17 cellular contexts compared by ENCODE assay signal in the genomic region with DNA sequence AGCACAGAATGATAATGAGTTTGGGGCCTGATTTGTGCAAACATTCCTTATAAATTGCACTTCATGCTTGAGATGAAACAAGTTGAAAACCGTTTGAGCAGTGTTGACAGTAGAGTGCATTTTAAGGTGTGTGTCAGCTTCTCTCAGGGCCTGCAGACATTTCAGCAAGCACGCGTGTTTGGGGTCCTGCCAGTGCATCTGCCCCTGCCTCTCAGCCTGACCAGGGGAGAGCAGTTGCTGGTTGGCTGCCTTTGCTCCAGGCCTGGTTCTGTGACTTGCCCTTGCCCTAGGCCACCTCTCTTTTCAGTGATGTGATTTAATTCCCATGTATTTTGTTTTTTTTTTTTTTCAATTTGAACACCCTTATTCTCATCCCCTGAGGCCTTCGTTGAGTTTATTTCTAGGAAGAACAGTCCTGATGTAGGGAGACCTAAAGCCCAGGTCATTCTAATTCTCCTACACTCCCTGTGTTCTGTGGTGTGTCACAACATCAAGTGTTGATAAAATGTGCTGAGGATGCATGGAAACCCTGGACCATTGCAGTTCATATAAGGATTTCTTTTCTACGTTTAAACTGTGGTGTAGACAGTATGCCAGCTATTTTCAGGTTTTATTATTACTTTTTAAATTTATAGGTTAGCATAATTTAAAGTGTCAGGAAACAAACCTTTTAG. TPM values are rescaled to one million over a fixed set of nuclear protein-coding genes. Genes with fewer than 3 reads are reported as not detected.
DNase-seq lines count a peak whose midpoint lies in the region; TF ChIP-seq lines count a peak whose summit lies in the region.
"Had no signal": no experiment of that assay in that cellular context is flagged by ENCODE, and none has a peak within 500 bp of the region (broad histone marks: within the 10 kb centered on the region; RNA-seq: fewer than 3 reads in every experiment).

No MANE protein-coding gene starts in this region.

- peaks cover 32% of the 10 kb centered on the region for H3K36me3 Mint-ChIP-seq in activated naive CD4-positive, alpha-beta T cell treated with anti-CD3 and anti-CD28 coated beads, Interleukin-2, amount 10 ng/mL, durations not matched to agents 7 days and 5 days

- CTCF ChIA-PET in activated naive CD4-positive, alpha-beta T cell treated with anti-CD3 and anti-CD28 coated beads, Interleukin-2, amount 10 ng/mL, durations not matched to agents 7 days and 5 days (lab: Charles Lee), result interaction anchor here (0.7 kb wide), 1 partner anchor 214 kb away, joined by 3 read pairs; no protein-coding TSS in a partner anchor

- intact Hi-C loops in thyroid gland (cut with DNase I), result no loop called here

- H3K4me3 ChIP-seq in Karpas-422 (ENCODE audit: low read length) (no peak overlapping the region), thyroid gland (replicated peaks in 1 of 3) (no peak overlapping the region)
- H3K4me3 ChIP-seq: lower lobe of right lung had no signal

- H3K27me3 ChIP-seq in Karpas-422 (ENCODE audit: low read length), result no peaks in the 10 kb centered on the region
- no peaks in the 10 kb centered on the region for H3K27me3 ChIP-seq in thyroid gland

- no peak for DNase-seq in activated naive CD4-positive, alpha-beta T cell treated with anti-CD3 and anti-CD28 coated beads, Interleukin-2, amount 10 ng/mL, durations not matched to agents 7 days and 5 days
- DNase-seq in activated naive CD4-positive, alpha-beta T cell treated with Interleukin-2 at 50 U/mL for 16 hours, result no peak
- no peak for DNase-seq in Karpas-422
- peak; percentile 51 for DNase-seq in mesenteric fat pad (ENCODE audit: low spot score)
- DNase-seq in thyroid gland, result peak in 1 of 2 donors; percentile 40
- no peak for DNase-seq in DMS153 treated with DMSO at 0.1 percent for 48 hours (lab: John Stamatoyannopoulos, UW; ENCODE audit: unreplicated experiment)
- DNase-seq in UCSD-AML1 (lab: John Stamatoyannopoulos, UW; ENCODE audit: unreplicated experiment), result no peak
- DNase-seq: activated gamma-delta T cell; effector memory CD4-positive, alpha-beta T cell; kidney; lower lobe of right lung; NCI-H1930; NCI-H226; right cardiac atrium; RPMI8226; T-helper 9 cell had no signal

- H3K9me3 ChIP-seq in Karpas-422 (ENCODE audit: low read length), result no peaks in the 10 kb centered on the region
- H3K9me3 ChIP-seq in thyroid gland, result no peaks in the 10 kb centered on the region
- H3K9me3 ChIP-seq: lower lobe of right lung had no signal

- peaks cover 11% of the 10 kb centered on the region; the same call in 1 of the 2 replicates for H3K79me2 ChIP-seq in Karpas-422 (ENCODE audit: low read length)

- WGBS in thyroid gland, 2 donors, result 44 to 73% methylated on average over 5 of the region's 5 CpGs

- H2AFZ ChIP-seq in Karpas-422 (ENCODE audit: low read length), result no peak overlapping the region

- H3K4me2 ChIP-seq in Karpas-422 (ENCODE audit: low read depth, low read length, poor library complexity, severe bottlenecking), result no peak overlapping the region
- H3K4me2 ChIP-seq: KMS-11 had no signal

- no peaks in the 10 kb centered on the region for H3K9me2 ChIP-seq in Karpas-422 (replicated peaks; ENCODE audit: insufficient read depth, low read length)

- H3K4me3 Mint-ChIP-seq in activated naive CD4-positive, alpha-beta T cell treated with anti-CD3 and anti-CD28 coated beads, Interleukin-2, amount 10 ng/mL, durations not matched to agents 7 days and 5 days, result no peak overlapping the region

- no peaks in the 10 kb centered on the region for H3K4me1 Mint-ChIP-seq in activated naive CD4-positive, alpha-beta T cell treated with anti-CD3 and anti-CD28 coated beads, Interleukin-2, amount 10 ng/mL, durations not matched to agents 7 days and 5 days

- no peak for TF ChIP-seq POLR2A in thyroid gland (IDR thresholded peaks at IDR 0.05)

- no peaks in the 10 kb centered on the region for H3K27me3 Mint-ChIP-seq in activated naive CD4-positive, alpha-beta T cell treated with anti-CD3 and anti-CD28 coated beads, Interleukin-2, amount 10 ng/mL, durations not matched to agents 7 days and 5 days

- no peak overlapping the region for H3K9ac ChIP-seq in Karpas-422 (ENCODE audit: low read length)
- H3K9ac ChIP-seq: KMS-11 had no signal

- H3K36me3 ChIP-seq in Karpas-422 (ENCODE audit: insufficient read depth, low read length), result peaks cover 68% of the 10 kb centered on the region
- peaks cover 0 to 6% of the 10 kb centered on the region in 2 donors for H3K36me3 ChIP-seq in thyroid gland

- no peaks in the 10 kb centered on the region for H4K20me1 ChIP-seq in Karpas-422 (ENCODE audit: insufficient read depth, low read depth, low read length)

- TF ChIP-seq CTCF in thyroid gland (IDR thresholded peaks at IDR 0.05), result no peak

- H3K27ac ChIP-seq in Karpas-422 (ENCODE audit: low read length), result peak overlapping the region; percentile 35; the same call in 1 of the 2 replicates
- peak overlapping the region in 2 of 3 donors; percentile 7 to 50 for H3K27ac ChIP-seq in thyroid gland
- H3K27ac ChIP-seq: KMS-11, lower lobe of right lung had no signal

- no peaks in the 10 kb centered on the region for H3K4me1 ChIP-seq in Karpas-422 (ENCODE audit: low read length)
- peaks cover 19 to 20% of the 10 kb centered on the region in 2 donors for H3K4me1 ChIP-seq in thyroid gland
- H3K4me1 ChIP-seq: lower lobe of right lung had no signal

- H3K9me3 Mint-ChIP-seq in activated naive CD4-positive, alpha-beta T cell treated with anti-CD3 and anti-CD28 coated beads, Interleukin-2, amount 10 ng/mL, durations not matched to agents 7 days and 5 days, result no peaks in the 10 kb centered on the region

- H3K27ac Mint-ChIP-seq in activated naive CD4-positive, alpha-beta T cell treated with anti-CD3 and anti-CD28 coated beads, Interleukin-2, amount 10 ng/mL, durations not matched to agents 7 days and 5 days, result peak overlapping the region; percentile 29

RNA-seq across cellular contexts. Expression of a gene that starts 40.1 kb away (rescaled TPM):
- 7.7 and 16.7 TPM in 2 replicates for total RNA-seq in Karpas-422 (2014; rRNA removed; shearing (Covaris generic); ENCODE audit: low replicate concordance)
- total RNA-seq in mesenteric fat pad (1.8 TPM), thyroid gland (10 to 100 TPM in 1 of 4 donors, 1 to 10 TPM in 3; 1.3 to 18.8 (median 3.3) TPM)
